8 cellular contexts compared by ENCODE assay signal in the genomic region with DNA sequence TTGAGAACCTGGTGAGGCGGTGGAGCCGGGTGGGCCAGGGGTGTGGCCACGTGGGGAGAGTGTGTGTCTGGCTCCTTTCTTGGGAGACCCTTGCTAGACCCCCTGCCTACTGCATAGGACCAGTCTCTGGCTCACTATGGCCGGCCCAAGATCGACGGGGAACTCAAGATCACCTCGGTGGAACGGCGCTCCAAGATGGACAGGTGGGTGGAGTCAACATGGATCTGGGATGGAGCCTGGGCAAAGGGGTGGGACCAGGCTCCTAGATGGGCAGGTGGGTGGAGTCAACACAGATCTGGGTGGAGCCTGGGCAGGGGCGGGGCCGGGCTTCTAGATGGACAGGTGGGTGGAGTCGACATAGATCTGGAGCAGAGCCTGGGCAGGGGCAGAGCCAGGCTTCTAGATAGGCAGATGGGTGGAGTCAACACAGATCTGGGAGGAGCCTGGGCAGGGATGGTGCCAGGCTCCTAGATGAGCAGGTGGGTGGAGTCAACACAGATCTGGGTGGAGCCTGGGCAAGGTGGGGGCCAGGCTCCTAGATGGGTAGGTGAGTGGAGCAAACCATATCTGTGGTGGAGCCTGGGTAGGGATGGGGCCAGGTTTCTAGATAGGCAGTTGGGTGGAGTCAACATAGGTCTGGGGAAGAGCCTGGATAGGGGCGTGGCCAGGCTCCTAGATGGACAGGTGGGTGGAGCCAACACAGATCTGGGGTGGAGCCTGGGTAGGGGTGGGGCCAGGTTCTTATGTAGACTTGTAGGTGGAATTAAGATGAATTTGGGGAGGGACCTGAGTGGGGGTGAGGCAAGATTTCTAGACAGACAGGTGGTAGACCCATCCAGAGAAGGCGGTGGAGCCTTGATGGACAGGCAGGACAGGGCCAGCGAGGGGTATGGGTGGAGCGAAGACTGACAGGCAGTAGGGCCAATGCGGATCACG. TPM values are rescaled to one million over a fixed set of nuclear protein-coding genes. Genes with fewer than 3 reads are reported as not detected.
A peak's percentile ranks its signal among the peaks of the same experiment; 100 is the strongest.
DNase-seq lines count a peak whose midpoint lies in the region; ATAC-seq and TF ChIP-seq lines count a peak whose summit lies in the region.

No MANE protein-coding gene starts in this region.

- no peaks in the 10 kb centered on the region for H3K4me1 ChIP-seq in ascending aorta

- ATAC-seq in HG03432 (IDR thresholded peaks at IDR 0.05; ENCODE audit: unreplicated experiment), result no peak

- intact Hi-C loops in ascending aorta (cut with DNase I), result no loop called here

- no peaks in the 10 kb centered on the region for H3K9me3 ChIP-seq in ascending aorta

- DNase-seq in DMS 273 (lab: John Stamatoyannopoulos, UW; ENCODE audit: unreplicated experiment), result peak; percentile 24
- DNase-seq in DMS 273 treated with DMSO at 0.1 percent for 48 hours (lab: John Stamatoyannopoulos, UW), result no peak
- peak; percentile 82 for DNase-seq in OCI-M1 (lab: John Stamatoyannopoulos, UW)
- peak; percentile 4 for DNase-seq in cerebellar cortex (ENCODE audit: low spot score)
- peak in 2 of 3 experiments; percentile 16 to 50 for DNase-seq in stimulated activated CD4-positive, alpha-beta T cell treated with anti-CD3 and anti-CD28 coated beads, TNF-alpha, amount 100 ng/mL, for 24 hours (ENCODE audit: low read depth in 3 of 3)
- no peak for DNase-seq in hepatic stellate cell (ENCODE audit: low spot score)
- DNase-seq in ascending aorta (ENCODE audit: low spot score in 2 of 2), result no peak

- TF ChIP-seq CTCF in ascending aorta (IDR thresholded peaks at IDR 0.05), result no peak

- no peak overlapping the region for H3K27ac ChIP-seq in ascending aorta

- H3K27me3 ChIP-seq in ascending aorta, result no peaks in the 10 kb centered on the region

- no peak overlapping the region for H3K4me3 ChIP-seq in ascending aorta

- no peaks in the 10 kb centered on the region for H3K36me3 ChIP-seq in ascending aorta

RNA-seq across cellular contexts. Expression of a gene that starts 56.5 kb away (rescaled TPM):
- 4.4 TPM for total RNA-seq in ascending aorta

RNA-seq across cellular contexts. Expression of a gene that starts 58.4 kb away (rescaled TPM):
- not detected for total RNA-seq in ascending aorta

Comparison
In these comparisons a context has a peak if more than half of its experiments do, and no peak if none do; other contexts are left out.
1. DNase-seq: peak in DMS 273 (single experiment), OCI-M1 (single experiment), cerebellar cortex (single experiment) and stimulated activated CD4-positive, alpha-beta T cell treated with anti-CD3 and anti-CD28 coated beads, TNF-alpha, amount 100 ng/mL, for 24 hours (2 of 3); none in DMS 273 treated with DMSO at 0.1 percent for 48 hours (single experiment), hepatic stellate cell (single experiment) and ascending aorta (0 of 2).